Comparison of ENCODE assay signal across 8 cellular contexts in genomic region chr22:24133187-24133965, GRCh38. TPM values are rescaled to one million over a fixed set of nuclear protein-coding genes. Genes with fewer than 3 reads are reported as not detected.
DNase-seq lines count a peak whose midpoint lies in the region; FAIRE-seq and TF ChIP-seq lines count a peak whose summit lies in the region.

No MANE protein-coding gene starts in this region.

- peaks cover 22% of the 10 kb centered on the region for H4K20me1 ChIP-seq in BLaER1

- H3K27me3 ChIP-seq in BLaER1 (no peaks in the 10 kb centered on the region), bronchial epithelial cell (ENCODE audit: control insufficient read depth, insufficient read depth, low read length) (no peaks in the 10 kb centered on the region), mesendoderm (ENCODE audit: insufficient read depth, low read length, poor library complexity) (no peaks in the 10 kb centered on the region)

- TF ChIP-seq CTCF in bronchial epithelial cell (IDR thresholded peaks at IDR 0.05; ENCODE audit: insufficient read depth, low read length, severe bottlenecking) = peak; percentile 23

- no peak overlapping the region for H4K8ac ChIP-seq in mesendoderm (ENCODE audit: low read depth, low read length)

- H3K4me3 ChIP-seq in BLaER1 (no peak overlapping the region), bronchial epithelial cell (ENCODE audit: low read depth, low read length) (no peak overlapping the region), mesendoderm (ENCODE audit: low read length) (no peak overlapping the region)

- no peak overlapping the region for H3K4ac ChIP-seq in mesendoderm (ENCODE audit: low read depth, low read length)

- WGBS in mesendoderm (ENCODE audit: extremely low coverage, insufficient coverage, low lambda C conversion rate) = no CpG with 5 or more reads among the region's 11 CpGs

- H3K23ac ChIP-seq in mesendoderm (ENCODE audit: low read length) = no peak overlapping the region

- DNase-seq in NOMO-1 treated with dmso at 0.1 percent for 144 hours (lab: John Stamatoyannopoulos, UW; ENCODE audit: unreplicated experiment) = peak; percentile 0
- DNase-seq in bronchial epithelial cell (ENCODE audit: low read depth) = no peak
- DNase-seq in mesendoderm = peak; percentile 64
- DNase-seq in GOT3 (lab: John Stamatoyannopoulos, UW) = no peak
- DNase-seq in NCI-H526 (lab: John Stamatoyannopoulos, UW) = no peak
- no peak for DNase-seq in NCI-H1105 treated with DMSO at 0.1 percent for 48 hours (lab: John Stamatoyannopoulos, UW)
- DNase-seq in DMS114 treated with DMSO at 0.1 percent for 48 hours (lab: John Stamatoyannopoulos, UW; ENCODE audit: unreplicated experiment) = no peak

- H3K4me2 ChIP-seq in BLaER1 (peak overlapping the region; percentile 64), mesendoderm (ENCODE audit: low read length) (no peak overlapping the region)

- H3K4me1 ChIP-seq in BLaER1 = peaks cover 40% of the 10 kb centered on the region
- H3K4me1 ChIP-seq in mesendoderm (ENCODE audit: control insufficient read depth, low read depth, low read length) = no peaks in the 10 kb centered on the region

- H3K56ac ChIP-seq in mesendoderm (ENCODE audit: low read length) = no peak overlapping the region

- H2BK120ac ChIP-seq in mesendoderm (ENCODE audit: low read depth, low read length) = no peak overlapping the region

- no peak overlapping the region for H3K9ac ChIP-seq in BLaER1
- H3K9ac ChIP-seq in mesendoderm (ENCODE audit: low read length) = no peak overlapping the region

- FAIRE-seq in bronchial epithelial cell (lab: Jason Lieb, UNC) = no peak

- H3K9me3 ChIP-seq in BLaER1 = no peaks in the 10 kb centered on the region

- no peak overlapping the region for H2BK5ac ChIP-seq in mesendoderm (ENCODE audit: low read length)

- no peak overlapping the region for H2AK5ac ChIP-seq in mesendoderm (ENCODE audit: low read length)

- no peak overlapping the region for H2BK15ac ChIP-seq in mesendoderm (replicated peaks; ENCODE audit: low read depth)

- no peak overlapping the region for H3K18ac ChIP-seq in mesendoderm (ENCODE audit: low read length)

- no peaks in the 10 kb centered on the region for H3K79me1 ChIP-seq in mesendoderm (ENCODE audit: low read length)

- H3K79me2 ChIP-seq in mesendoderm (ENCODE audit: control insufficient read depth, insufficient read depth, low read length) = no peaks in the 10 kb centered on the region

- no peak overlapping the region for H4K5ac ChIP-seq in mesendoderm (ENCODE audit: low read length)

- H3K36me3 ChIP-seq in BLaER1 = peaks cover 74% of the 10 kb centered on the region
- H3K36me3 ChIP-seq in bronchial epithelial cell (ENCODE audit: control insufficient read depth, insufficient read depth, low read length) = peaks cover 17% of the 10 kb centered on the region
- no peaks in the 10 kb centered on the region for H3K36me3 ChIP-seq in mesendoderm (ENCODE audit: control insufficient read depth, insufficient read depth, low read length)

- H3K27ac ChIP-seq in BLaER1 (0 out of 2 replicates have a peak overlapping the region, but pooled peaks have one; percentile 22), mesendoderm (ENCODE audit: low read depth, low read length) (no peak overlapping the region)

RNA-seq across cellular contexts. Expression of gene SUSD2, which starts 47.9 kb away (rescaled TPM):
- total RNA-seq in bronchial epithelial cell = under 0.01 and 0.13 TPM in 2 replicates
- polyA plus RNA-seq in mesendoderm (2013, experiment 1 of 2) = 1.8 TPM
- 1.6 TPM for polyA plus RNA-seq in mesendoderm (2013, experiment 2 of 2)

Comparison
In these comparisons a context has a peak if more than half of its experiments do, and no peak if none do; other contexts are left out.
1. DNase-seq: peak in NOMO-1 treated with dmso at 0.1 percent for 144 hours (single experiment) and mesendoderm (single experiment); none in bronchial epithelial cell (single experiment), GOT3 (single experiment), NCI-H526 (0 of 2), NCI-H1105 treated with DMSO at 0.1 percent for 48 hours (single experiment) and DMS114 treated with DMSO at 0.1 percent for 48 hours (single experiment).